2 cellular contexts compared by ENCODE assay signal in the genomic region with DNA sequence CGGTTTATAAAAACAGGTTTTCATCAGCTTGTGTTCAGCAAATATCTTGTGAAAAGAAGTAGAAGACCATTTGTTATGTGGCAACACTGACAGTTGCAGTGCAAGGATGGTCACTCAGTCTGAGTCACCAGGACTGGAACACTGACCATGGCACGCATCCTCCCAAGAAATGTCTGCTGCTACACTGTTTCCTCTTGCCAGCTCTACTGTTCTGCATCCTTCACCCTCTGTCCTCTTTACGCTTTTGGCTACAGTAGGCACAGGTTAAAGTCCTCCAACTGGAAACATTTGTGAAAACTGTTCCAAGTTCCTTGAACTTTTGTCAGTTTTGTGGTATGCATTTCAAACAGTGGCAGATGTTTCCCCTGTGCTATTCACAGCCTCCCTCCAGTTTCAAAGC.
TF ChIP-seq lines count a peak whose summit lies in the region.

No MANE protein-coding gene starts in this region.

TF ChIP-seq in IMR-90, 13 proteins besides CTCF, POLR2A, EP300 and RAD21:
- TF ChIP-seq RFX5 (IDR thresholded peaks at IDR 0.05; ENCODE audit: low read depth, low read length) (no peak), BHLHE40 (IDR thresholded peaks at IDR 0.05; ENCODE audit: low read depth, low read length) (no peak), CHD1 (IDR thresholded peaks at IDR 0.05; ENCODE audit: low read depth, low read length) (no peak), MAFK (IDR thresholded peaks at IDR 0.05; ENCODE audit: low read depth, low read length) (no peak), CEBPB (IDR thresholded peaks at IDR 0.05; ENCODE audit: low read depth, low read length) (no peak), MAZ (IDR thresholded peaks at IDR 0.05; ENCODE audit: borderline replicate concordance, low read depth, low read length) (no peak)
TF ChIP-seq in IMR-90: peak in this region for 0.

TF ChIP-seq in liver, 16 proteins besides CTCF, POLR2A, EP300 and RAD21:
- TF ChIP-seq TAF1 (conservative IDR thresholded peaks at IDR 0.05) (no peak), EGR1 (IDR thresholded peaks at IDR 0.05; ENCODE audit: low read depth in 2 of 2) (no peak), NR2F2 (IDR thresholded peaks at IDR 0.05) (peak; percentile 28), GABPA (IDR thresholded peaks at IDR 0.05 in 1 of 2, conservative IDR thresholded peaks at IDR 0.05 in 1 of 2) (no peak), HNF4A (conservative IDR thresholded peaks at IDR 0.05) (peak; percentile 88 to 90), YY1 (IDR thresholded peaks at IDR 0.05) (no peak), HNF4G (IDR thresholded peaks at IDR 0.05) (peak; percentile 78), SP1 (IDR thresholded peaks at IDR 0.05) (peak; percentile 78), RXRA (IDR thresholded peaks at IDR 0.05) (peak; percentile 77 to 82), FOXA1 (IDR thresholded peaks at IDR 0.05) (no peak), FOXA2 (IDR thresholded peaks at IDR 0.05) (no peak), JUND (IDR thresholded peaks at IDR 0.05) (peak in 1 of 2 donors; percentile 34)
- TF ChIP-seq, protein P1, sequence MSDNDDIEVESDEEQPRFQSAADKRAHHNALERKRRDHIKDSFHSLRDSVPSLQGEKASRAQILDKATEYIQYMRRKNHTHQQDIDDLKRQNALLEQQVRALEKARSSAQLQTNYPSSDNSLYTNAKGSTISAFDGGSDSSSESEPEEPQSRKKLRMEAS (IDR thresholded peaks at IDR 0.05) = no peak
- TF ChIP-seq, protein P2, sequence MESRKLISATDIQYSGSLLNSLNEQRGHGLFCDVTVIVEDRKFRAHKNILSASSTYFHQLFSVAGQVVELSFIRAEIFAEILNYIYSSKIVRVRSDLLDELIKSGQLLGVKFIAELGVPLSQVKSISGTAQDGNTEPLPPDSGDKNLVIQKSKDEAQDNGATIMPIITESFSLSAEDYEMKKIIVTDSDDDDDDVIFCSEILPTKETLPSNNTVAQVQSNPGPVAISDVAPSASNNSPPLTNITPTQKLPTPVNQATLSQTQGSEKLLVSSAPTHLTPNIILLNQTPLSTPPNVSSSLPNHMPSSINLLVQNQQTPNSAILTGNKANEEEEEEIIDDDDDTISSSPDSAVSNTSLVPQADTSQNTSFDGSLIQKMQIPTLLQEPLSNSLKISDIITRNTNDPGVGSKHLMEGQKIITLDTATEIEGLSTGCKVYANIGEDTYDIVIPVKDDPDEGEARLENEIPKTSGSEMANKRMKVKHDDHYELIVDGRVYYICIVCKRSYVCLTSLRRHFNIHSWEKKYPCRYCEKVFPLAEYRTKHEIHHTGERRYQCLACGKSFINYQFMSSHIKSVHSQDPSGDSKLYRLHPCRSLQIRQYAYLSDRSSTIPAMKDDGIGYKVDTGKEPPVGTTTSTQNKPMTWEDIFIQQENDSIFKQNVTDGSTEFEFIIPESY (IDR thresholded peaks at IDR 0.05) = peak; percentile 15
- TF ChIP-seq, protein P3, sequence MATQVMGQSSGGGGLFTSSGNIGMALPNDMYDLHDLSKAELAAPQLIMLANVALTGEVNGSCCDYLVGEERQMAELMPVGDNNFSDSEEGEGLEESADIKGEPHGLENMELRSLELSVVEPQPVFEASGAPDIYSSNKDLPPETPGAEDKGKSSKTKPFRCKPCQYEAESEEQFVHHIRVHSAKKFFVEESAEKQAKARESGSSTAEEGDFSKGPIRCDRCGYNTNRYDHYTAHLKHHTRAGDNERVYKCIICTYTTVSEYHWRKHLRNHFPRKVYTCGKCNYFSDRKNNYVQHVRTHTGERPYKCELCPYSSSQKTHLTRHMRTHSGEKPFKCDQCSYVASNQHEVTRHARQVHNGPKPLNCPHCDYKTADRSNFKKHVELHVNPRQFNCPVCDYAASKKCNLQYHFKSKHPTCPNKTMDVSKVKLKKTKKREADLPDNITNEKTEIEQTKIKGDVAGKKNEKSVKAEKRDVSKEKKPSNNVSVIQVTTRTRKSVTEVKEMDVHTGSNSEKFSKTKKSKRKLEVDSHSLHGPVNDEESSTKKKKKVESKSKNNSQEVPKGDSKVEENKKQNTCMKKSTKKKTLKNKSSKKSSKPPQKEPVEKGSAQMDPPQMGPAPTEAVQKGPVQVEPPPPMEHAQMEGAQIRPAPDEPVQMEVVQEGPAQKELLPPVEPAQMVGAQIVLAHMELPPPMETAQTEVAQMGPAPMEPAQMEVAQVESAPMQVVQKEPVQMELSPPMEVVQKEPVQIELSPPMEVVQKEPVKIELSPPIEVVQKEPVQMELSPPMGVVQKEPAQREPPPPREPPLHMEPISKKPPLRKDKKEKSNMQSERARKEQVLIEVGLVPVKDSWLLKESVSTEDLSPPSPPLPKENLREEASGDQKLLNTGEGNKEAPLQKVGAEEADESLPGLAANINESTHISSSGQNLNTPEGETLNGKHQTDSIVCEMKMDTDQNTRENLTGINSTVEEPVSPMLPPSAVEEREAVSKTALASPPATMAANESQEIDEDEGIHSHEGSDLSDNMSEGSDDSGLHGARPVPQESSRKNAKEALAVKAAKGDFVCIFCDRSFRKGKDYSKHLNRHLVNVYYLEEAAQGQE (IDR thresholded peaks at IDR 0.05) = no peak
- TF ChIP-seq, protein P4, sequence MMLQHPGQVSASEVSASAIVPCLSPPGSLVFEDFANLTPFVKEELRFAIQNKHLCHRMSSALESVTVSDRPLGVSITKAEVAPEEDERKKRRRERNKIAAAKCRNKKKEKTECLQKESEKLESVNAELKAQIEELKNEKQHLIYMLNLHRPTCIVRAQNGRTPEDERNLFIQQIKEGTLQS (IDR thresholded peaks at IDR 0.05) = no peak
